ENCODE assay signal across 9 cellular contexts in genomic region chr12:104478396-104479140, GRCh38. TPM values are rescaled to one million over a fixed set of nuclear protein-coding genes. Genes with fewer than 3 reads are reported as not detected.
DNase-seq lines count a peak whose midpoint lies in the region; ATAC-seq and TF ChIP-seq lines count a peak whose summit lies in the region.
"Had no signal": no experiment of that assay in that cellular context is flagged by ENCODE, and none has a peak within 500 bp of the region (broad histone marks: within the 10 kb centered on the region; RNA-seq: fewer than 3 reads in every experiment).

No MANE protein-coding gene starts in this region.

- no peak for TF ChIP-seq CTCF in brain microvascular endothelial cell (IDR thresholded peaks at IDR 0.05; ENCODE audit: low read depth, low read length, missing control alignments)
- TF ChIP-seq CTCF in dorsolateral prefrontal cortex (IDR thresholded peaks at IDR 0.05 in 54 of 56, conservative IDR thresholded peaks at IDR 0.05 in 2 of 56; ENCODE audit: low read depth in 1 of 56, partially characterized antibody in 56 of 56) = no peak
- no peak for TF ChIP-seq CTCF in coronary artery (IDR thresholded peaks at IDR 0.05)

- in situ Hi-C loops in brain microvascular endothelial cell (cut with HindIII; ENCODE audit: low pct_ligation_motif_present, low sequenced_read_pairs) = no loop called here

- intact Hi-C loops in dorsolateral prefrontal cortex (cut with DNase I) = no loop called here

- H3K27me3 ChIP-seq in brain microvascular endothelial cell (replicated peaks) (no peaks in the 10 kb centered on the region), dorsolateral prefrontal cortex (no peaks in the 10 kb centered on the region)

- H3K4me3 ChIP-seq in brain microvascular endothelial cell (ENCODE audit: low read depth, low read length) (no peak overlapping the region), dorsolateral prefrontal cortex (no peak overlapping the region), coronary artery (no peak overlapping the region)

- no peaks in the 10 kb centered on the region for H3K36me3 ChIP-seq in brain microvascular endothelial cell (replicated peaks)

- H3K27ac ChIP-seq in brain microvascular endothelial cell = peak overlapping the region; percentile 88
- peak overlapping the region in 15 of 59 donors; percentile 3 to 66 (median 31) for H3K27ac ChIP-seq in dorsolateral prefrontal cortex
- H3K27ac ChIP-seq in coronary artery = peak overlapping the region in 1 of 2 donors; percentile 65

- ATAC-seq in GM18520 (IDR thresholded peaks at IDR 0.05; ENCODE audit: unreplicated experiment) (peak; percentile 89), HG02610 (IDR thresholded peaks at IDR 0.05; ENCODE audit: unreplicated experiment) (peak; percentile 81)
- peak; percentile 77 for ATAC-seq in stimulated activated naive CD8-positive, alpha-beta T cell treated with anti-CD3 and anti-CD28 coated beads, Interleukin-15, Interleukin-2, amounts not matched to agents 100 U/mL and 50 U/mL, for 24 hours
- ATAC-seq: Panc1 had no signal

- DNase-seq in MV-4-11 (lab: John Stamatoyannopoulos, UW) (peak; percentile 97), brain microvascular endothelial cell (no peak), dorsolateral prefrontal cortex (no peak), coronary artery (ENCODE audit: low spot score) (no peak)
- DNase-seq in stimulated activated naive CD8-positive, alpha-beta T cell treated with anti-CD3 and anti-CD28 coated beads, Interleukin-15, Interleukin-2, amounts not matched to agents 100 U/mL and 50 U/mL, for 24 hours = peak; percentile 31
- DNase-seq in stimulated activated CD4-positive, alpha-beta T cell treated with anti-CD3 and anti-CD28 coated beads, Interleukin-2, amount 100 ng/mL, for 48 hours = no peak

RNA-seq across cellular contexts. Expression of gene CHST11, which starts 21.8 kb away (rescaled TPM):
- total RNA-seq in dorsolateral prefrontal cortex = 10 to 100 TPM; 14.8 to 77.6 (median 22.8) TPM

Comparison
In these comparisons a context has a peak if more than half of its experiments do, and no peak if none do; other contexts are left out.
1. DNase-seq: peak in MV-4-11 (single experiment) and stimulated activated naive CD8-positive, alpha-beta T cell treated with anti-CD3 and anti-CD28 coated beads, Interleukin-15, Interleukin-2, amounts not matched to agents 100 U/mL and 50 U/mL, for 24 hours (single experiment); none in brain microvascular endothelial cell (single experiment), dorsolateral prefrontal cortex (0 of 10), stimulated activated CD4-positive, alpha-beta T cell treated with anti-CD3 and anti-CD28 coated beads, Interleukin-2, amount 100 ng/mL, for 48 hours (0 of 2) and coronary artery (single experiment).
2. Peak in every context shown above with its lines, with median percentiles within 50 percentile points of each other: ATAC-seq.